ENCODE assay signal across 8 cellular contexts in the genomic region with DNA sequence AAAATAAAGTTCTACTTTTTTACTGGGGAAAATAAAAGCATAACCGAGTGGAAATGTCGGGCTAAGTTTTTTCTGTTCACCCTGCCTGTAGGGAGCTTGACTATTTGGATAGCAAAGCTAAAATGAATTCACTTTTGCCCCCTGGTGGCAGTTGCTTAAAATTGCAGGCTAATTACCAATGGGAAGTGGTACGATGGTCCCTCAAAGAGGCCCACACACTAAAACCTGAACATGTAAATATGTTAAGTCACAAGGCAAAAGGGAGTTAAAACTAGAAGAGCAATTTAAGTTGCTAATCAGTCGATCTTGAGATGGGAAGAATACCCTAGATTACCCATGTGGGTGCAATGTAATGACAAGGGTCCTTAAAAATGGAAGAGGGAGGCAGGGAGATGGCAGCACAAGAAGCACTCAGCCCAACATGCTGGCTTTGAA. TPM values are rescaled to one million over a fixed set of nuclear protein-coding genes. Genes with fewer than 3 reads are reported as not detected.
DNase-seq lines count a peak whose midpoint lies in the region; ATAC-seq and TF ChIP-seq lines count a peak whose summit lies in the region.

No MANE protein-coding gene starts in this region.

- no peaks in the 10 kb centered on the region for H3K4me1 ChIP-seq in A673 (ENCODE audit: insufficient read depth, low read length, poor library complexity, severe bottlenecking)

- intact Hi-C loops in A673 (cut with micrococcal nuclease; ENCODE audit: unreplicated experiment), result no loop called here

- H3K36me3 ChIP-seq in A673 (ENCODE audit: insufficient read depth, low read length, poor library complexity, severe bottlenecking), result no peaks in the 10 kb centered on the region

- H3K4me3 ChIP-seq in A673 (ENCODE audit: low read depth, low read length, poor library complexity, severe bottlenecking) (no peak overlapping the region), GM12864 (ENCODE audit: low read depth, low read length) (no peak overlapping the region), fibroblast of pulmonary artery (replicated peaks; ENCODE audit: low read depth, low read length) (no peak overlapping the region)

- no peak overlapping the region for H3K27ac ChIP-seq in A673 (ENCODE audit: low read depth, low read length, poor library complexity, severe bottlenecking)

- no peaks in the 10 kb centered on the region for H3K27me3 ChIP-seq in A673 (replicated peaks; ENCODE audit: insufficient read depth, low read depth, low read length, poor library complexity)

- BruUV-seq in A673 (replicated peaks; lab: Mats Ljungman, UMichigan), result no TSS peak

- H3K9me3 ChIP-seq in A673 (ENCODE audit: low read depth, low read length, poor library complexity, severe bottlenecking), result no peaks in the 10 kb centered on the region

- POLR2A ChIA-PET in A673 (lab: Charles Lee; ENCODE audit: low non-redundant PET), result no interaction called here

- TF ChIP-seq CTCF in A673 (conservative IDR thresholded peaks at IDR 0.05; ENCODE audit: low read depth, low read length), result peak; percentile 59
- TF ChIP-seq CTCF in GM12864 (IDR thresholded peaks at IDR 0.05; ENCODE audit: low read depth, low read length, missing control alignments), result peak; percentile 64
- peak; percentile 47 for TF ChIP-seq CTCF in fibroblast of pulmonary artery (IDR thresholded peaks at IDR 0.05; ENCODE audit: low read length, missing control alignments)

- CTCF ChIA-PET in A673 (lab: Charles Lee), result no interaction called here

- ATAC-seq in HG03378 (IDR thresholded peaks at IDR 0.05; ENCODE audit: unreplicated experiment), result no peak
- ATAC-seq in HG02852 (IDR thresholded peaks at IDR 0.05; ENCODE audit: unreplicated experiment), result no peak
- no peak for ATAC-seq in HG03457 (IDR thresholded peaks at IDR 0.05; ENCODE audit: unreplicated experiment)

- peak; percentile 26 for DNase-seq in A673 (ENCODE audit: low spot score)
- DNase-seq in GM12864 (ENCODE audit: low read depth), result no peak
- DNase-seq in RPMI7951 (ENCODE audit: low read depth), result peak; percentile 29
- peak; percentile 12 for DNase-seq in fibroblast of pulmonary artery (ENCODE audit: low read depth)
- no peak for DNase-seq in AG08395 (ENCODE audit: low spot score)

RNA-seq across cellular contexts. Expression of a gene that starts 0.9 kb away (rescaled TPM):
- total RNA-seq in A673 (2021), result not detected in 2 replicates
- not detected in 2 replicates for total RNA-seq in RPMI7951 (2014; rRNA removed; shearing (Covaris generic))

RNA-seq across cellular contexts. Expression of a gene that starts 2.4 kb away (rescaled TPM):
- total RNA-seq in A673 (2021), result not detected in 2 replicates
- total RNA-seq in RPMI7951 (2014; rRNA removed; shearing (Covaris generic)), result not detected in 2 replicates

RNA-seq across cellular contexts. Expression of a gene that starts 26.3 kb away (rescaled TPM):
- not detected in 2 replicates for total RNA-seq in A673 (2021)
- total RNA-seq in RPMI7951 (2014; rRNA removed; shearing (Covaris generic)), result not detected in 2 replicates

RNA-seq across cellular contexts. Expression of a gene that starts 48.6 kb away (rescaled TPM):
- total RNA-seq in A673 (2021), result not detected in 2 replicates
- total RNA-seq in RPMI7951 (2014; rRNA removed; shearing (Covaris generic)), result not detected in 2 replicates

Comparison
In these comparisons a context has a peak if more than half of its experiments do, and no peak if none do; other contexts are left out.
1. DNase-seq: peak in A673 (single experiment), RPMI7951 (single experiment) and fibroblast of pulmonary artery (single experiment); none in GM12864 (single experiment) and AG08395 (single experiment).
2. Peak in every context shown above with its lines, with median percentiles within 50 percentile points of each other: CTCF ChIP-seq.